In genomic region chr1:201772178-201772577, GRCh38 we compare ENCODE assay signal across 32 cellular contexts. TPM values are rescaled to one million over a fixed set of nuclear protein-coding genes. Genes with fewer than 3 reads are reported as not detected.
DNase-seq lines count a peak whose midpoint lies in the region; ATAC-seq, FAIRE-seq and TF ChIP-seq lines count a peak whose summit lies in the region.
"Had no signal": no experiment of that assay in that cellular context is flagged by ENCODE, and none has a peak within 500 bp of the region (broad histone marks: within the 10 kb centered on the region; RNA-seq: fewer than 3 reads in every experiment).

No MANE protein-coding gene starts in this region.

- peaks cover 9 to 32% of the 10 kb centered on the region in 2 donors for H3K27me3 Mint-ChIP-seq in natural killer cell treated with Interleukin-12 subunit alpha and Interleukin-12 subunit beta and Interleukin-15 and Interleukin-18, amount 100 ng/mL, for 72 hours
- H3K27me3 Mint-ChIP-seq: activated T-helper 17 cell treated with anti-CD3 and anti-CD28 coated beads, Interleukin-2, amount 50 U/mL, for 72 hours; stimulated activated naive CD8-positive, alpha-beta T cell treated with anti-CD3 and anti-CD28 coated beads, Interleukin-15, amount 100 ng/mL, for 72 hours had no signal

- H3K36me3 ChIP-seq in bronchial epithelial cell (ENCODE audit: control insufficient read depth, insufficient read depth, low read length), result no peaks in the 10 kb centered on the region
- H3K36me3 ChIP-seq in keratinocyte (ENCODE audit: control insufficient read depth in 2 of 2, extremely low read depth in 1 of 2, insufficient read depth in 2 of 2, low read length in 2 of 2), result peaks cover 0 to 7% of the 10 kb centered on the region in 2 experiments
- H3K36me3 ChIP-seq: BE2C, neutrophil, prostate gland had no signal

- no peak overlapping the region for H3K4me3 Mint-ChIP-seq in natural killer cell treated with Interleukin-12 subunit alpha and Interleukin-12 subunit beta and Interleukin-15 and Interleukin-18, amount 100 ng/mL, for 72 hours
- H3K4me3 Mint-ChIP-seq: activated T-helper 17 cell treated with anti-CD3 and anti-CD28 coated beads, Interleukin-2, amount 50 U/mL, for 72 hours; CD8-positive, alpha-beta T cell; immature natural killer cell; stimulated activated naive CD8-positive, alpha-beta T cell treated with anti-CD3 and anti-CD28 coated beads, Interleukin-15, amount 100 ng/mL, for 72 hours had no signal

- H4K20me1 ChIP-seq in keratinocyte (ENCODE audit: control insufficient read depth, extremely low read depth, insufficient read depth, low read length), result no peaks in the 10 kb centered on the region

- peaks cover 36% of the 10 kb centered on the region for H3K79me2 ChIP-seq in keratinocyte (ENCODE audit: control insufficient read depth, insufficient read depth, low read length)

- H3K36me3 Mint-ChIP-seq in natural killer cell treated with Interleukin-12 subunit alpha and Interleukin-12 subunit beta and Interleukin-15 and Interleukin-18, amount 100 ng/mL, for 72 hours, result no peaks in the 10 kb centered on the region
- H3K36me3 Mint-ChIP-seq: CD8-positive, alpha-beta T cell had no signal

- no peak for TF ChIP-seq CTCF in bronchial epithelial cell (IDR thresholded peaks at IDR 0.05; ENCODE audit: insufficient read depth, low read length, severe bottlenecking)
- TF ChIP-seq CTCF in keratinocyte (optimal IDR thresholded peaks at IDR 0.05 in 1 of 3, IDR thresholded peaks at IDR 0.05 in 1 of 3, conservative IDR thresholded peaks at IDR 0.05 in 1 of 3; ENCODE audit: extremely low read depth in 1 of 3, insufficient read depth in 2 of 3, low read length in 3 of 3), result no peak

- H3K4me1 Mint-ChIP-seq in natural killer cell treated with Interleukin-12 subunit alpha and Interleukin-12 subunit beta and Interleukin-15 and Interleukin-18, amount 100 ng/mL, for 72 hours (ENCODE audit: low read depth in 2 of 2), result no peaks in the 10 kb centered on the region
- H3K4me1 Mint-ChIP-seq: activated T-helper 17 cell treated with anti-CD3 and anti-CD28 coated beads, Interleukin-2, amount 50 U/mL, for 72 hours; immature natural killer cell; stimulated activated naive CD8-positive, alpha-beta T cell treated with anti-CD3 and anti-CD28 coated beads, Interleukin-15, amount 100 ng/mL, for 72 hours had no signal

- peak overlapping the region; percentile 54 for H3K27ac ChIP-seq in keratinocyte (ENCODE audit: control insufficient read depth, insufficient read depth, low read length)
- H3K27ac ChIP-seq: HL-60, neutrophil, prostate gland, tibial nerve had no signal

- H3K9me3 Mint-ChIP-seq in natural killer cell treated with Interleukin-12 subunit alpha and Interleukin-12 subunit beta and Interleukin-15 and Interleukin-18, amount 100 ng/mL, for 72 hours, result no peaks in the 10 kb centered on the region

- H3K27ac Mint-ChIP-seq in natural killer cell treated with Interleukin-12 subunit alpha and Interleukin-12 subunit beta and Interleukin-15 and Interleukin-18, amount 100 ng/mL, for 72 hours, result no peak overlapping the region
- H3K27ac Mint-ChIP-seq: activated T-helper 17 cell treated with anti-CD3 and anti-CD28 coated beads, Interleukin-2, amount 50 U/mL, for 72 hours; CD8-positive, alpha-beta T cell; immature natural killer cell; stimulated activated naive CD8-positive, alpha-beta T cell treated with anti-CD3 and anti-CD28 coated beads, Interleukin-15, amount 100 ng/mL, for 72 hours had no signal

- ATAC-seq in natural killer cell treated with Interleukin-12 subunit alpha and Interleukin-12 subunit beta and Interleukin-15 and Interleukin-18, amount 100 ng/mL, for 72 hours, result no peak
- ATAC-seq: activated T-helper 17 cell treated with anti-CD3 and anti-CD28 coated beads, Interleukin-2, amount 50 U/mL, for 72 hours; CD8-positive, alpha-beta T cell; HCT116; PC-3; sciatic nerve; stimulated activated naive CD8-positive, alpha-beta T cell treated with anti-CD3 and anti-CD28 coated beads, Interleukin-15, amount 100 ng/mL, for 72 hours had no signal

- H2AFZ ChIP-seq in keratinocyte (ENCODE audit: control insufficient read depth, low read length), result no peak overlapping the region

- dilution Hi-C loops in keratinocyte (cut with MboI; ENCODE audit: extremely low pct_ligation_motif_present, low sequenced_read_pairs), result no loop called here

- DNase-seq in EH (ENCODE audit: low read depth) (peak; percentile 60), NCI-H226 (peak; percentile 85), bronchial epithelial cell (ENCODE audit: low read depth) (peak; percentile 58), keratinocyte (ENCODE audit: low read depth, low spot score) (no peak), anterior cingulate cortex (lab: John Stamatoyannopoulos, UW) (no peak), HCEC 1CT (no peak), DMS79 treated with DMSO at 0.1 percent for 48 hours (lab: John Stamatoyannopoulos, UW) (no peak)
- no peak for DNase-seq in natural killer cell treated with Interleukin-12 subunit alpha and Interleukin-12 subunit beta and Interleukin-15 and Interleukin-18, amount 100 ng/mL, for 72 hours (ENCODE audit: low spot score)
- DNase-seq: ACHN; activated CD4-positive, alpha-beta T cell treated with anti-CD3 and anti-CD28 coated beads for 48 hours; activated naive CD4-positive, alpha-beta T cell treated with anti-CD3 and anti-CD28 coated beads, Interleukin-2, amount 50 U/mL, for 16 hours; amygdala; BE2C; CD8-positive, alpha-beta T cell; cerebellar nuclear complex; immature natural killer cell; Karpas-422; NCI-H1436; NCI-H2081 treated with DMSO at 0.1 percent for 48 hours; NCI-H345; NCI-H69; PC-3; stimulated activated naive CD8-positive, alpha-beta T cell treated with anti-CD3 and anti-CD28 coated beads, Interleukin-15, amount 100 ng/mL, for 72 hours; T-helper 9 cell had no signal

- no peak overlapping the region for H3K4me2 ChIP-seq in keratinocyte (ENCODE audit: control insufficient read depth, extremely low read depth, insufficient read depth, low read depth, low read length)

- H3K9me3 ChIP-seq in keratinocyte (ENCODE audit: control insufficient read depth, low read depth, low read length), result peaks cover 2% of the 10 kb centered on the region
- H3K9me3 ChIP-seq: BE2C, neutrophil, prostate gland had no signal

- H3K27me3 ChIP-seq in bronchial epithelial cell (ENCODE audit: control insufficient read depth, insufficient read depth, low read length), result no peaks in the 10 kb centered on the region
- H3K27me3 ChIP-seq in keratinocyte (ENCODE audit: control insufficient read depth, extremely low read depth, insufficient read depth, low read length), result no peaks in the 10 kb centered on the region
- H3K27me3 ChIP-seq: BE2C, neutrophil, tibial nerve had no signal

- H3K9ac ChIP-seq in keratinocyte (ENCODE audit: control insufficient read depth, extremely low read depth, insufficient read depth, low read length), result no peak overlapping the region

- peaks cover 53% of the 10 kb centered on the region for H3K4me1 ChIP-seq in keratinocyte (ENCODE audit: control insufficient read depth, extremely low read depth, insufficient read depth, low read length)
- H3K4me1 ChIP-seq: BE2C had no signal

- H3K9me1 ChIP-seq in keratinocyte (ENCODE audit: control insufficient read depth, extremely low read depth, insufficient read depth, low read length), result no peaks in the 10 kb centered on the region

- H3K4me3 ChIP-seq in bronchial epithelial cell (ENCODE audit: low read depth, low read length), result no peak overlapping the region
- H3K4me3 ChIP-seq in keratinocyte (ENCODE audit: control insufficient read depth in 2 of 3, extremely low read depth in 1 of 3, insufficient read depth in 2 of 3, low read depth in 1 of 3, low read length in 3 of 3), result no peak overlapping the region
- H3K4me3 ChIP-seq: prostate gland, tibial nerve had no signal

- FAIRE-seq in bronchial epithelial cell (lab: Jason Lieb, UNC), result no peak
- no peak for FAIRE-seq in keratinocyte (lab: Jason Lieb, UNC)
- FAIRE-seq: G401.6 had no signal

RNA-seq across cellular contexts. Expression of gene IPO9, which starts 56.8 kb away (rescaled TPM):
- total RNA-seq in bronchial epithelial cell, result 10.3 and 14.0 TPM in 2 replicates
- 32.5 to 38.9 TPM (median 35.8 TPM) in 3 replicates for polyA plus RNA-seq in keratinocyte
- polyA plus RNA-seq in keratinocyte (2011; ENCODE audit: low read depth), result 6.8 TPM
- polyA plus RNA-seq in keratinocyte (2011; cell fraction: cytosol; rRNA removed), result 20.0 and 29.8 TPM in 2 replicates
- 47.8 and 64.0 TPM in 2 replicates for polyA plus RNA-seq in keratinocyte (2011; cell fraction: nucleus; rRNA removed)
- polyA plus RNA-seq in keratinocyte (2012; ENCODE audit: low replicate concordance), result 14.2 and 31.1 TPM in 2 replicates
- polyA minus RNA-seq in keratinocyte, result 36.4 to 50.5 TPM (median 41.4 TPM) in 3 replicates
- polyA minus RNA-seq in keratinocyte (2011; cell fraction: cytosol; rRNA and poly(A)+ RNA removed), result 23.4 TPM
- 21.1 and 42.0 TPM in 2 replicates for polyA minus RNA-seq in keratinocyte (2011; cell fraction: nucleus; rRNA and poly(A)+ RNA removed)
- total RNA-seq in natural killer cell treated with Interleukin-12 subunit alpha and Interleukin-12 subunit beta and Interleukin-15 and Interleukin-18, amount 100 ng/mL, for 72 hours, result 10 to 100 TPM; 61.4 to 91.0 TPM

Comparison
In these comparisons a context has a peak if more than half of its experiments do, and no peak if none do; other contexts are left out.
1. DNase-seq: peak in EH (single experiment), NCI-H226 (single experiment) and bronchial epithelial cell (single experiment); none in keratinocyte (single experiment), natural killer cell treated with Interleukin-12 subunit alpha and Interleukin-12 subunit beta and Interleukin-15 and Interleukin-18, amount 100 ng/mL, for 72 hours (single experiment), anterior cingulate cortex (0 of 58), HCEC 1CT (single experiment) and DMS79 treated with DMSO at 0.1 percent for 48 hours (single experiment).